Comparison of ENCODE assay signal across 1 cellular context in the genomic region with DNA sequence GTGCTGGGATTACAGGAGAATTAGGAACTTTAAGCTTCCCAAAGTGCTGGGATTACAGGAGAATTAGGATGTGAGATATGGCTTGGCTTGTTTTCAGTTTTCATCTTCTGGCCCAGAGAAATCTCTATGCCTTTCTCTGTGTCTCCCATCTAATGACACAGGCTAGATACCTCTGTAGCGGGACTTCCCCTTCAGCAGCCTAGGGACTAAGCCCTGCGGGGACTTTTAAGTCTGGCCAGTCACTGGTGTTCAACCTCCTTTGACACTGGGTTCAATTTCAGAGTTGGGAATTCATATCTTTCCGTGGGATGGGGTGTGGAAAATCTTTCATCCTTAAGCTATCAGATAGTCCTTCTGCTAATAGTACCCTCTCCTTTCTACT.
TF ChIP-seq lines count a peak whose summit lies in the region.

No MANE protein-coding gene starts in this region.

TF ChIP-seq in GM12878, 131 proteins besides CTCF, POLR2A, EP300 and RAD21:
- TF ChIP-seq CHD1 (IDR thresholded peaks at IDR 0.05; ENCODE audit: low read depth, low read length) = no peak
- TF ChIP-seq SMC3 (IDR thresholded peaks at IDR 0.05; ENCODE audit: borderline replicate concordance, low read length) = no peak
- TF ChIP-seq, protein P1, sequence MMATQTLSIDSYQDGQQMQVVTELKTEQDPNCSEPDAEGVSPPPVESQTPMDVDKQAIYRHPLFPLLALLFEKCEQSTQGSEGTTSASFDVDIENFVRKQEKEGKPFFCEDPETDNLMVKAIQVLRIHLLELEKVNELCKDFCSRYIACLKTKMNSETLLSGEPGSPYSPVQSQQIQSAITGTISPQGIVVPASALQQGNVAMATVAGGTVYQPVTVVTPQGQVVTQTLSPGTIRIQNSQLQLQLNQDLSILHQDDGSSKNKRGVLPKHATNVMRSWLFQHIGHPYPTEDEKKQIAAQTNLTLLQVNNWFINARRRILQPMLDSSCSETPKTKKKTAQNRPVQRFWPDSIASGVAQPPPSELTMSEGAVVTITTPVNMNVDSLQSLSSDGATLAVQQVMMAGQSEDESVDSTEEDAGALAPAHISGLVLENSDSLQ (IDR thresholded peaks at IDR 0.05) = no peak
- no peak for TF ChIP-seq PML (IDR thresholded peaks at IDR 0.05; ENCODE audit: low read length)
- no peak for TF ChIP-seq RELA (IDR thresholded peaks at IDR 0.05; ENCODE audit: borderline replicate concordance, partially characterized antibody)
- TF ChIP-seq, protein P2, sequence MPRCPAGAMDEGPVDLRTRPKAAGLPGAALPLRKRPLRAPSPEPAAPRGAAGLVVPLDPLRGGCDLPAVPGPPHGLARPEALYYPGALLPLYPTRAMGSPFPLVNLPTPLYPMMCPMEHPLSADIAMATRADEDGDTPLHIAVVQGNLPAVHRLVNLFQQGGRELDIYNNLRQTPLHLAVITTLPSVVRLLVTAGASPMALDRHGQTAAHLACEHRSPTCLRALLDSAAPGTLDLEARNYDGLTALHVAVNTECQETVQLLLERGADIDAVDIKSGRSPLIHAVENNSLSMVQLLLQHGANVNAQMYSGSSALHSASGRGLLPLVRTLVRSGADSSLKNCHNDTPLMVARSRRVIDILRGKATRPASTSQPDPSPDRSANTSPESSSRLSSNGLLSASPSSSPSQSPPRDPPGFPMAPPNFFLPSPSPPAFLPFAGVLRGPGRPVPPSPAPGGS (IDR thresholded peaks at IDR 0.05; ENCODE audit: borderline replicate concordance, insufficient read depth, low read depth, low read length, poor library complexity, severe bottlenecking) = no peak
- no peak for TF ChIP-seq NFIC (IDR thresholded peaks at IDR 0.05; ENCODE audit: low read depth, low read length)
- no peak for TF ChIP-seq ESRRA (IDR thresholded peaks at IDR 0.05; ENCODE audit: low read length)
- TF ChIP-seq EGR1 (IDR thresholded peaks at IDR 0.05; ENCODE audit: borderline replicate concordance in 1 of 2, low read depth in 2 of 2, low read length in 2 of 2) = no peak
- no peak for TF ChIP-seq BMI1 (IDR thresholded peaks at IDR 0.05; ENCODE audit: borderline replicate concordance)
- no peak for TF ChIP-seq SIX5 (IDR thresholded peaks at IDR 0.05; ENCODE audit: low read depth, low read length, severe bottlenecking)
- TF ChIP-seq NR2F1 (conservative IDR thresholded peaks at IDR 0.05) = no peak
- TF ChIP-seq, protein P3, sequence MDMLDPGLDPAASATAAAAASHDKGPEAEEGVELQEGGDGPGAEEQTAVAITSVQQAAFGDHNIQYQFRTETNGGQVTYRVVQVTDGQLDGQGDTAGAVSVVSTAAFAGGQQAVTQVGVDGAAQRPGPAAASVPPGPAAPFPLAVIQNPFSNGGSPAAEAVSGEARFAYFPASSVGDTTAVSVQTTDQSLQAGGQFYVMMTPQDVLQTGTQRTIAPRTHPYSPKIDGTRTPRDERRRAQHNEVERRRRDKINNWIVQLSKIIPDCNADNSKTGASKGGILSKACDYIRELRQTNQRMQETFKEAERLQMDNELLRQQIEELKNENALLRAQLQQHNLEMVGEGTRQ (IDR thresholded peaks at IDR 0.05; ENCODE audit: borderline replicate concordance, low read depth, low read length) = no peak
- no peak for TF ChIP-seq ETV6 (conservative IDR thresholded peaks at IDR 0.05 in 1 of 2, IDR thresholded peaks at IDR 0.05 in 1 of 2; ENCODE audit: borderline replicate concordance in 1 of 2, low read depth in 1 of 2)
- TF ChIP-seq STAT3 (IDR thresholded peaks at IDR 0.05; ENCODE audit: low read depth, low read length) = no peak
- TF ChIP-seq, protein P4, sequence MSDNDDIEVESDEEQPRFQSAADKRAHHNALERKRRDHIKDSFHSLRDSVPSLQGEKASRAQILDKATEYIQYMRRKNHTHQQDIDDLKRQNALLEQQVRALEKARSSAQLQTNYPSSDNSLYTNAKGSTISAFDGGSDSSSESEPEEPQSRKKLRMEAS (IDR thresholded peaks at IDR 0.05; ENCODE audit: low read depth, low read length) = no peak
- TF ChIP-seq, protein P5, sequence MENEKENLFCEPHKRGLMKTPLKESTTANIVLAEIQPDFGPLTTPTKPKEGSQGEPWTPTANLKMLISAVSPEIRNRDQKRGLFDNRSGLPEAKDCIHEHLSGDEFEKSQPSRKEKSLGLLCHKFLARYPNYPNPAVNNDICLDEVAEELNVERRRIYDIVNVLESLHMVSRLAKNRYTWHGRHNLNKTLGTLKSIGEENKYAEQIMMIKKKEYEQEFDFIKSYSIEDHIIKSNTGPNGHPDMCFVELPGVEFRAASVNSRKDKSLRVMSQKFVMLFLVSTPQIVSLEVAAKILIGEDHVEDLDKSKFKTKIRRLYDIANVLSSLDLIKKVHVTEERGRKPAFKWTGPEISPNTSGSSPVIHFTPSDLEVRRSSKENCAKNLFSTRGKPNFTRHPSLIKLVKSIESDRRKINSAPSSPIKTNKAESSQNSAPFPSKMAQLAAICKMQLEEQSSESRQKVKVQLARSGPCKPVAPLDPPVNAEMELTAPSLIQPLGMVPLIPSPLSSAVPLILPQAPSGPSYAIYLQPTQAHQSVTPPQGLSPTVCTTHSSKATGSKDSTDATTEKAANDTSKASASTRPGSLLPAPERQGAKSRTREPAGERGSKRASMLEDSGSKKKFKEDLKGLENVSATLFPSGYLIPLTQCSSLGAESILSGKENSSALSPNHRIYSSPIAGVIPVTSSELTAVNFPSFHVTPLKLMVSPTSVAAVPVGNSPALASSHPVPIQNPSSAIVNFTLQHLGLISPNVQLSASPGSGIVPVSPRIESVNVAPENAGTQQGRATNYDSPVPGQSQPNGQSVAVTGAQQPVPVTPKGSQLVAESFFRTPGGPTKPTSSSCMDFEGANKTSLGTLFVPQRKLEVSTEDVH (IDR thresholded peaks at IDR 0.05; ENCODE audit: low read depth, partially characterized antibody) = no peak
- TF ChIP-seq, protein P6, sequence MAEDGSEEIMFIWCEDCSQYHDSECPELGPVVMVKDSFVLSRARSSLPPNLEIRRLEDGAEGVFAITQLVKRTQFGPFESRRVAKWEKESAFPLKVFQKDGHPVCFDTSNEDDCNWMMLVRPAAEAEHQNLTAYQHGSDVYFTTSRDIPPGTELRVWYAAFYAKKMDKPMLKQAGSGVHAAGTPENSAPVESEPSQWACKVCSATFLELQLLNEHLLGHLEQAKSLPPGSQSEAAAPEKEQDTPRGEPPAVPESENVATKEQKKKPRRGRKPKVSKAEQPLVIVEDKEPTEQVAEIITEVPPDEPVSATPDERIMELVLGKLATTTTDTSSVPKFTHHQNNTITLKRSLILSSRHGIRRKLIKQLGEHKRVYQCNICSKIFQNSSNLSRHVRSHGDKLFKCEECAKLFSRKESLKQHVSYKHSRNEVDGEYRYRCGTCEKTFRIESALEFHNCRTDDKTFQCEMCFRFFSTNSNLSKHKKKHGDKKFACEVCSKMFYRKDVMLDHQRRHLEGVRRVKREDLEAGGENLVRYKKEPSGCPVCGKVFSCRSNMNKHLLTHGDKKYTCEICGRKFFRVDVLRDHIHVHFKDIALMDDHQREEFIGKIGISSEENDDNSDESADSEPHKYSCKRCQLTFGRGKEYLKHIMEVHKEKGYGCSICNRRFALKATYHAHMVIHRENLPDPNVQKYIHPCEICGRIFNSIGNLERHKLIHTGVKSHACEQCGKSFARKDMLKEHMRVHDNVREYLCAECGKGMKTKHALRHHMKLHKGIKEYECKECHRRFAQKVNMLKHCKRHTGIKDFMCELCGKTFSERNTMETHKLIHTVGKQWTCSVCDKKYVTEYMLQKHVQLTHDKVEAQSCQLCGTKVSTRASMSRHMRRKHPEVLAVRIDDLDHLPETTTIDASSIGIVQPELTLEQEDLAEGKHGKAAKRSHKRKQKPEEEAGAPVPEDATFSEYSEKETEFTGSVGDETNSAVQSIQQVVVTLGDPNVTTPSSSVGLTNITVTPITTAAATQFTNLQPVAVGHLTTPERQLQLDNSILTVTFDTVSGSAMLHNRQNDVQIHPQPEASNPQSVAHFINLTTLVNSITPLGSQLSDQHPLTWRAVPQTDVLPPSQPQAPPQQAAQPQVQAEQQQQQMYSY (CRISPR knock-in tag; IDR thresholded peaks at IDR 0.05) = no peak
- no peak for TF ChIP-seq PAX5 (IDR thresholded peaks at IDR 0.05; ENCODE audit: borderline replicate concordance, low read depth, low read length)
- no peak for TF ChIP-seq STAT1 (conservative IDR thresholded peaks at IDR 0.05)
